ENCODE assay signal across 20 cellular contexts in the genomic region with DNA sequence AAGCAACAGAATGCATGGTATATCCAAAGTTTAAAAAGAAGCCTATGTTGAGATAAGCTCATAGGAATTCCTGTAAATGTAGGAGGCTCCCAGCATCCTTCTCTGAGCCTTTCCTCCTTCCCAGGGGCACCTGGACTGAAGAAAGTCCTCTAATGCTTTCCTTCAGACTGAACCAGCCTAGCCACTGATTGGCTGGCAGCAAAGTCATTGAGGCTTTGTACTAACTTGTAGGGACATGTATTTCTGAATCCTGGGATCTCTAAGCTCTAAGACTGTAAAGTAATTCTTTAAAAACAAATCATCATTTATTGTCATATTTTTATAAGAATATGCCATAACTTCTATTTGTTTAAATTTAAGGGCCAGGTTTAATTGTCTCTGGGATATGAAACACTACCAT.
"Had no signal": no experiment of that assay in that cellular context is flagged by ENCODE, and none has a peak within 500 bp of the region (broad histone marks: within the 10 kb centered on the region; RNA-seq: fewer than 3 reads in every experiment).

No MANE protein-coding gene starts in this region.

- H3K4me1 ChIP-seq: Peyer's patch, SJSA1 had no signal

- H3K27me3 ChIP-seq: MG63, Peyer's patch, SJSA1 had no signal

- H3K4me2 ChIP-seq: PC-9 had no signal

- DNase-seq: KBM-7, MG63, NCI-H1092, NCI-H1105 treated with DMSO at 0.1 percent for 48 hours, NCI-H1417 treated with DMSO at 0.1 percent for 48 hours, NCI-H146, NCI-H1694 treated with DMSO at 0.1 percent for 48 hours, NCI-H1930, NCI-H2081, NCI-H2107, NCI-H2227 treated with DMSO at 0.1 percent for 48 hours, NCI-H524, NCI-H69, NCI-H774, PC-9, Peyer's patch, Right ventricle myocardium superior, SIG-M5 had no signal

- H3K36me3 ChIP-seq: MG63, Peyer's patch, SJSA1 had no signal

- H2AFZ ChIP-seq: PC-9 had no signal

- H3K27ac ChIP-seq: PC-9, Peyer's patch, SJSA1, SK-N-MC had no signal

- H3K4me3 ChIP-seq: MG63, PC-9, Peyer's patch, SJSA1, SK-N-MC had no signal

- H3K9me3 ChIP-seq: MG63, Peyer's patch, SJSA1 had no signal
